24 cellular contexts compared by ENCODE assay signal in genomic region chr16:47008174-47008573, GRCh38.
"Had no signal": no experiment of that assay in that cellular context is flagged by ENCODE, and none has a peak within 500 bp of the region (broad histone marks: within the 10 kb centered on the region; RNA-seq: fewer than 3 reads in every experiment).

No MANE protein-coding gene starts in this region.

- H3K27me3 Mint-ChIP-seq: stimulated activated memory B cell treated with anti-CD40 and anti-IgM and Interleukin-4, amounts not matched to agents 10 μg/mL and 1 μg/mL and 100 μg/mL, for 72 hours had no signal

- H3K27me3 ChIP-seq: testis, uterus had no signal

- H3K79me2 ChIP-seq: parathyroid adenoma had no signal

- H3K36me3 ChIP-seq: uterus had no signal

- H3K4me3 Mint-ChIP-seq: activated naive CD8-positive, alpha-beta T cell treated with anti-CD3 and anti-CD28 coated beads for 36 hours; immature natural killer cell; nephron progenitor cell; stimulated activated memory B cell treated with anti-CD40 and anti-IgM and Interleukin-4, amounts not matched to agents 10 μg/mL and 1 μg/mL and 100 μg/mL, for 72 hours; T-helper 1 cell treated with Interleukin-12 subunit alpha and Interleukin-12 subunit beta and Interleukin-4 antibody, amounts not matched to agents 30 μg/mL and 1 μg/mL, for 36 hours had no signal

- H3K9me3 Mint-ChIP-seq: activated naive CD8-positive, alpha-beta T cell treated with anti-CD3 and anti-CD28 coated beads for 36 hours; immature natural killer cell; stimulated activated memory B cell treated with anti-CD40 and anti-IgM and Interleukin-4, amounts not matched to agents 10 μg/mL and 1 μg/mL and 100 μg/mL, for 72 hours had no signal

- DNase-seq: activated CD4-positive, alpha-beta T cell treated with anti-CD3 and anti-CD28 coated beads for 4 hours; activated CD4-positive, alpha-beta T cell treated with anti-CD3 and anti-CD28 coated beads, Interleukin-2, amount 50 U/mL, for 48 hours; activated CD4-positive, CD25-positive, alpha-beta regulatory T cell; activated naive CD4-positive, alpha-beta T cell treated with Interleukin-2 at 50 U/mL for 16 hours; activated naive CD8-positive, alpha-beta T cell treated with anti-CD3 and anti-CD28 coated beads for 36 hours; activated T-cell treated with anti-CD3 and anti-CD28 coated beads, Interleukin-2, amount 50 U/mL, for 48 hours; cerebellar nuclear complex; cortex of kidney; erythroblast; foreskin melanocyte; immature natural killer cell; mesenchymal stem cell; nephron progenitor cell; nucleus accumbens; small intestine; stimulated activated CD4-positive, alpha-beta T cell treated with anti-CD3 and anti-CD28 coated beads, Interleukin-2, amount 100 ng/mL, for 24 hours; testis; trophoblast cell; uterus had no signal

- H3K36me3 Mint-ChIP-seq: activated naive CD8-positive, alpha-beta T cell treated with anti-CD3 and anti-CD28 coated beads for 36 hours; immature natural killer cell; stimulated activated memory B cell treated with anti-CD40 and anti-IgM and Interleukin-4, amounts not matched to agents 10 μg/mL and 1 μg/mL and 100 μg/mL, for 72 hours had no signal

- H3K4me1 Mint-ChIP-seq: immature natural killer cell; nephron progenitor cell; stimulated activated memory B cell treated with anti-CD40 and anti-IgM and Interleukin-4, amounts not matched to agents 10 μg/mL and 1 μg/mL and 100 μg/mL, for 72 hours had no signal

- H3K27ac Mint-ChIP-seq: activated naive CD8-positive, alpha-beta T cell treated with anti-CD3 and anti-CD28 coated beads for 36 hours; immature natural killer cell; nephron progenitor cell; stimulated activated memory B cell treated with anti-CD40 and anti-IgM and Interleukin-4, amounts not matched to agents 10 μg/mL and 1 μg/mL and 100 μg/mL, for 72 hours; T-helper 1 cell treated with Interleukin-12 subunit alpha and Interleukin-12 subunit beta and Interleukin-4 antibody, amounts not matched to agents 30 μg/mL and 1 μg/mL, for 36 hours had no signal

- H3K9ac ChIP-seq: parathyroid adenoma had no signal

- ATAC-seq: sciatic nerve; stimulated activated memory B cell treated with anti-CD40 and anti-IgM and Interleukin-4, amounts not matched to agents 10 μg/mL and 1 μg/mL and 100 μg/mL, for 72 hours had no signal

- H3K4me1 ChIP-seq: parathyroid adenoma, testis, uterus had no signal

- H3K9me3 ChIP-seq: testis, uterus had no signal

- H3K27ac ChIP-seq: parathyroid adenoma, testis, uterus had no signal

- FAIRE-seq: endometrium, small intestine had no signal

- H3K4me3 ChIP-seq: testis, uterus had no signal

- H2AFZ ChIP-seq: parathyroid adenoma had no signal
